In the genomic region with DNA sequence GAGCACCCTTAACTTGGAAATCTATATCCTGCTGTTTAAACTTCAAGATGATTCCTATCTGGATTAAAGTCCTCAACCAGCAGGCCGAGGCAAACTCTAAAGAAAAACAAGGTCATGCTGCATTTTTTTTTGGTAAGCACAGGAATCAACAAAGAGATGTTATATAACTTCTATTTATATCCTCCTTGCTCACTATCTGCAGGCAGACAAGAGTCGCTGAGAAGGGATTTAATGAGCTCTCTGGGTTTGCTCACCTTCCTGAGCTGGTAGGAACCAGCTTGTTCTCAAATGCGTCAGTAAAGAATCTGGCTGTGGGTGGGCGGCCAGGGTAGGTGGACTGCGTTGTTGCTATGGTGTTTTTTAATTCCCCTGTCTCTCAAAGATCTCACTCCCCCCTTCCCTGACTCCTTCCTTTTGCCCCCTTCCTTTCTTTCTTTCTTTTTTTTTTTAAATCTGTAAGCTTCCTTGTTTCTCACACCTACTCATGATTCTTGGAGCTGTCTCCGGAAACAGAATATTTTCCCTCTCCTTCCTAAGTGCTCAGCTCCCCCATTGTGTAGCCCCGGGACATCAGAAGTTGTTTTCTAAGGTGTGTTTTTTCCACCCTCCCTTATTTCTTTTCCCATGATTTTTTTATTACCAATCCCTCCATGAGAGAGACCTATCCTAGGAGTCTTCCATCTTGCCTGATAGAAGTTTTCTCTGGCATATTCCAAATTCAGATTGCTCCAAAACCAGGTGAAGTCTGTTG, we compare ENCODE assay signal across 8 cellular contexts.
DNase-seq lines count a peak whose midpoint lies in the region; ATAC-seq and TF ChIP-seq lines count a peak whose summit lies in the region.

No MANE protein-coding gene starts in this region.

- no peaks in the 10 kb centered on the region for H3K27me3 Mint-ChIP-seq in activated T-helper 1 cell treated with anti-CD3 and anti-CD28 coated beads, Interleukin-12 subunit alpha, Interleukin-12 subunit beta, Interleukin-2, Interleukin-4 antibody, amounts not matched to agents 30 ng/mL and 10 ng/mL and 1 ng/mL, durations not matched to agents 14 hours and 24 hours and 36 hours (ENCODE audit: insufficient read depth)

- peaks cover 8% of the 10 kb centered on the region for H3K9me3 Mint-ChIP-seq in activated T-helper 1 cell treated with anti-CD3 and anti-CD28 coated beads, Interleukin-12 subunit alpha, Interleukin-12 subunit beta, Interleukin-2, Interleukin-4 antibody, amounts not matched to agents 30 ng/mL and 10 ng/mL and 1 ng/mL, durations not matched to agents 14 hours and 24 hours and 36 hours

- peak overlapping the region; percentile 59 for H3K4me3 Mint-ChIP-seq in activated T-helper 1 cell treated with anti-CD3 and anti-CD28 coated beads, Interleukin-12 subunit alpha, Interleukin-12 subunit beta, Interleukin-2, Interleukin-4 antibody, amounts not matched to agents 30 ng/mL and 10 ng/mL and 1 ng/mL, durations not matched to agents 14 hours and 24 hours and 36 hours

- H3K36me3 Mint-ChIP-seq in activated T-helper 1 cell treated with anti-CD3 and anti-CD28 coated beads, Interleukin-12 subunit alpha, Interleukin-12 subunit beta, Interleukin-2, Interleukin-4 antibody, amounts not matched to agents 30 ng/mL and 10 ng/mL and 1 ng/mL, durations not matched to agents 14 hours and 24 hours and 36 hours (ENCODE audit: low read depth), result peaks cover 67% of the 10 kb centered on the region

- DNase-seq in GM13976 (ENCODE audit: low spot score) (peak; percentile 53), left ventricle myocardium inferior (no peak), psoas muscle (no peak), NCI-H2107 (lab: John Stamatoyannopoulos, UW) (no peak), NCI-H1048 (lab: John Stamatoyannopoulos, UW) (no peak)
- DNase-seq in activated T-helper 1 cell treated with anti-CD3 and anti-CD28 coated beads, Interleukin-12 subunit alpha, Interleukin-12 subunit beta, Interleukin-2, Interleukin-4 antibody, amounts not matched to agents 30 ng/mL and 10 ng/mL and 1 ng/mL, durations not matched to agents 14 hours and 24 hours and 36 hours (ENCODE audit: low spot score), result no peak

- 30 to 43% (median 32%) methylated on average over 7 of the region's 7 CpGs for WGBS in psoas muscle, 3 donors

- H3K9me3 ChIP-seq in left ventricle myocardium inferior (replicated peaks) (no peaks in the 10 kb centered on the region), psoas muscle (no peaks in the 10 kb centered on the region)

- intact Hi-C loops in activated T-helper 1 cell treated with anti-CD3 and anti-CD28 coated beads, Interleukin-12 subunit alpha, Interleukin-12 subunit beta, Interleukin-2, Interleukin-4 antibody, amounts not matched to agents 30 ng/mL and 10 ng/mL and 1 ng/mL, durations not matched to agents 14 hours and 24 hours and 36 hours (cut with micrococcal nuclease), result loop anchor here (2.0 kb wide), 1 partner anchor 80 kb away; no protein-coding TSS in a partner anchor
- intact Hi-C loops in left ventricle myocardium inferior (cut with micrococcal nuclease), result no loop called here
- intact Hi-C loops in psoas muscle (cut with DNase I), result no loop called here

- H3K27me3 ChIP-seq in left ventricle myocardium inferior (ENCODE audit: low read depth) (no peaks in the 10 kb centered on the region), psoas muscle (ENCODE audit: insufficient read depth in 3 of 3, low read length in 2 of 3) (no peaks in the 10 kb centered on the region)

- peak overlapping the region; percentile 35 for H3K4me3 ChIP-seq in left ventricle myocardium inferior
- H3K4me3 ChIP-seq in psoas muscle, result peak overlapping the region; percentile 37

- peaks cover 83% of the 10 kb centered on the region for H3K4me1 Mint-ChIP-seq in activated T-helper 1 cell treated with anti-CD3 and anti-CD28 coated beads, Interleukin-12 subunit alpha, Interleukin-12 subunit beta, Interleukin-2, Interleukin-4 antibody, amounts not matched to agents 30 ng/mL and 10 ng/mL and 1 ng/mL, durations not matched to agents 14 hours and 24 hours and 36 hours (ENCODE audit: low read depth)

- in situ Hi-C loops in GM13976 (cut with MboI; ENCODE audit: low sequenced_read_pairs, unreplicated experiment), result no loop called here

- H3K4me1 ChIP-seq in left ventricle myocardium inferior, result peaks cover 76% of the 10 kb centered on the region
- peaks cover 36% of the 10 kb centered on the region for H3K4me1 ChIP-seq in psoas muscle

- no peaks in the 10 kb centered on the region for H3K36me3 ChIP-seq in left ventricle myocardium inferior
- no peaks in the 10 kb centered on the region for H3K36me3 ChIP-seq in psoas muscle (ENCODE audit: insufficient read depth in 1 of 2, low read depth in 1 of 2)

- peak; percentile 61 to 88 (median 84) for ATAC-seq in psoas muscle
- ATAC-seq in GM19467 (IDR thresholded peaks at IDR 0.05; ENCODE audit: unreplicated experiment), result no peak
- no peak for ATAC-seq in HG03469 (IDR thresholded peaks at IDR 0.05; ENCODE audit: unreplicated experiment)

- H3K27ac Mint-ChIP-seq in activated T-helper 1 cell treated with anti-CD3 and anti-CD28 coated beads, Interleukin-12 subunit alpha, Interleukin-12 subunit beta, Interleukin-2, Interleukin-4 antibody, amounts not matched to agents 30 ng/mL and 10 ng/mL and 1 ng/mL, durations not matched to agents 14 hours and 24 hours and 36 hours, result peak overlapping the region; percentile 94

- no peak for TF ChIP-seq CTCF in GM13976 (IDR thresholded peaks at IDR 0.05; ENCODE audit: borderline replicate concordance, control extremely low read depth, extremely low read depth, insufficient read depth, missing control alignments)
- no peak for TF ChIP-seq CTCF in left ventricle myocardium inferior (IDR thresholded peaks at IDR 0.05; ENCODE audit: borderline replicate concordance)
- no peak for TF ChIP-seq CTCF in psoas muscle (IDR thresholded peaks at IDR 0.05)

- H3K27ac ChIP-seq in left ventricle myocardium inferior (replicated peaks), result peak overlapping the region; percentile 86
- peak overlapping the region; percentile 85 for H3K27ac ChIP-seq in psoas muscle

Comparison
In these comparisons a context has a peak if more than half of its experiments do, and no peak if none do; other contexts are left out.
1. ATAC-seq: peak in psoas muscle (4 of 4); none in GM19467 (single experiment) and HG03469 (single experiment).